8 cellular contexts compared by ENCODE assay signal in genomic region chr20:38926142-38926933, GRCh38. TPM values are rescaled to one million over a fixed set of nuclear protein-coding genes. Genes with fewer than 3 reads are reported as not detected.
A peak's percentile ranks its signal among the peaks of the same experiment; 100 is the strongest.
DNase-seq lines count a peak whose midpoint lies in the region; ATAC-seq and TF ChIP-seq lines count a peak whose summit lies in the region.

Gene FAM83D (plus strand): TSS chr20:38926417. CDS start chr20:38926443, 26 bp downstream.

- no peaks in the 10 kb centered on the region for H3K9me3 ChIP-seq in mucosa of rectum (ENCODE audit: control insufficient read depth in 2 of 2, low read length in 2 of 2)

- no peak for TF ChIP-seq CTCF in epithelial cell of proximal tubule (conservative IDR thresholded peaks at IDR 0.05; ENCODE audit: low read depth, low read length)

- peaks cover 6 to 10% of the 10 kb centered on the region in 2 donors for H3K4me1 ChIP-seq in mucosa of rectum (ENCODE audit: control insufficient read depth in 2 of 2, insufficient read depth in 2 of 2, low read length in 2 of 2)

- DNase-seq in DMS153 treated with DMSO at 0.1 percent for 48 hours (lab: John Stamatoyannopoulos, UW; ENCODE audit: unreplicated experiment) (peak; percentile 94), OCI-M2 (lab: John Stamatoyannopoulos, UW; ENCODE audit: unreplicated experiment) (peak; percentile 93), activated T-cell treated with anti-CD3 and anti-CD28 coated beads for 24 hours (ENCODE audit: low read depth) (peak; percentile 95), epithelial cell of proximal tubule (ENCODE audit: low read depth) (peak; percentile 79)
- peak; percentile 78 to 85 for DNase-seq in stimulated activated CD8-positive, alpha-beta memory T cell treated with anti-CD3 and anti-CD28 coated beads, Interleukin-4, amount 100 ng/mL, for 4 hours (ENCODE audit: low read depth in 2 of 2, low spot score in 1 of 2)

- peak; percentile 35; the same call in 1 of the 2 replicates for TF ChIP-seq EP300 in Ishikawa (IDR thresholded peaks at IDR 0.05; ENCODE audit: borderline replicate concordance)

- H3K27me3 ChIP-seq in mucosa of rectum (ENCODE audit: control insufficient read depth in 2 of 2, insufficient read depth in 2 of 2, low read length in 2 of 2): no peaks in the 10 kb centered on the region

- H3K4me3 ChIP-seq in epithelial cell of proximal tubule (ENCODE audit: low read depth, low read length) (peak within 1 kb of the TSS; percentile 78), mucosa of rectum (ENCODE audit: low read length in 2 of 2) (peak within 1 kb of the TSS; percentile 73 to 74)

- peak; percentile 93 for ATAC-seq in GM21619 (IDR thresholded peaks at IDR 0.05; ENCODE audit: unreplicated experiment)

- H3K9ac ChIP-seq in mucosa of rectum (ENCODE audit: low read depth in 1 of 2, low read length in 2 of 2): peak within 1 kb of the TSS; percentile 56 to 81

- TF ChIP-seq RAD21 in Ishikawa (IDR thresholded peaks at IDR 0.05; ENCODE audit: low read depth): no peak

- no peaks in the 10 kb centered on the region for H3K36me3 ChIP-seq in mucosa of rectum (ENCODE audit: control insufficient read depth in 2 of 2, insufficient read depth in 2 of 2, low read length in 2 of 2)

- H3K27ac ChIP-seq in mucosa of rectum (ENCODE audit: low read depth in 2 of 2, low read length in 2 of 2): peak within 1 kb of the TSS in 1 of 2 donors; percentile 58

TF ChIP-seq in Ishikawa, 13 proteins besides CTCF, POLR2A, EP300 and RAD21:
- no peak for TF ChIP-seq CREB1 (IDR thresholded peaks at IDR 0.05; ENCODE audit: low read depth)
- TF ChIP-seq, protein P1, sequence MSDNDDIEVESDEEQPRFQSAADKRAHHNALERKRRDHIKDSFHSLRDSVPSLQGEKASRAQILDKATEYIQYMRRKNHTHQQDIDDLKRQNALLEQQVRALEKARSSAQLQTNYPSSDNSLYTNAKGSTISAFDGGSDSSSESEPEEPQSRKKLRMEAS (IDR thresholded peaks at IDR 0.05): peak; percentile 92
- 0 out of 2 replicates have a peak, but pooled peaks have one; percentile 16 for TF ChIP-seq REST (IDR thresholded peaks at IDR 0.05; ENCODE audit: low read depth)
- TF ChIP-seq TAF1 (IDR thresholded peaks at IDR 0.05; ENCODE audit: low read depth): peak; percentile 88
- TF ChIP-seq TEAD4 (IDR thresholded peaks at IDR 0.05): peak; percentile 23; the same call in 1 of the 2 replicates
- TF ChIP-seq NFIC (IDR thresholded peaks at IDR 0.05): 0 out of 2 replicates have a peak, but pooled peaks have one; percentile 5
- no peak for TF ChIP-seq ZBTB7A (IDR thresholded peaks at IDR 0.05; ENCODE audit: low read depth)
- peak; percentile 78 for TF ChIP-seq YY1 (IDR thresholded peaks at IDR 0.05; ENCODE audit: low read depth)
- no peak; the same call in 1 of the 2 replicates for TF ChIP-seq EGR1 (IDR thresholded peaks at IDR 0.05)
- peak; percentile 49; the same call in 1 of the 2 replicates for TF ChIP-seq TCF12 (IDR thresholded peaks at IDR 0.05; ENCODE audit: low read depth)
- TF ChIP-seq FOXM1 (IDR thresholded peaks at IDR 0.05; ENCODE audit: borderline replicate concordance, low read depth): peak; percentile 100
- TF ChIP-seq CEBPB (IDR thresholded peaks at IDR 0.05): no peak

RNA-seq across cellular contexts. Expression of gene FAM83D, which starts in this region (rescaled TPM):
- 56.7 and 72.8 TPM in 2 replicates for total RNA-seq in epithelial cell of proximal tubule
